11 cellular contexts compared by ENCODE assay signal in the genomic region with DNA sequence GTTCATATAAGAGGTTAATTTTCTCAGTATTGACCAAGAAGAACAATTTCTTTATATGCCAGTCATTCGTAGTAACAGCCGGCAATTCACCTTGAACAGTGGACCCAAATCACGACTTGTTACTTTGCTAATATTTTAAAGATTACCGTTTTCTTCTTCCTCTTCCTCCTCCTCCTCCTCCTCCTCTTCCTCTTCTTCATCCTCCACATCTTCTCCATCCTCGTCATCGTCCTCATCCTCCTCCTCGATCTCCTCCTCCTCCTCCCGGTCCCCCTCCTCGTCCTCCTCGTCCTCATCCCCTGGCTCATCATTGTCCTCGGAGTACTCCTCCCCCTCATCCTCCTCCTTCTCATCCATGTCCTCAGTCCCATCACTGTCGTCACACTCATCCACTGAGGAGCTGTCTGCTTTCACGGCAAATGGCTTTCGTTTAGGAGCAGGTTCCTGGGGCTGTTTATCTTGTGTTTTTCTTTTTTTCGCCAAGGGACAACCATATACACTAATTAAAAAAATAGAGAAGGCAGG.
"Had no signal": no experiment of that assay in that cellular context is flagged by ENCODE, and none has a peak within 500 bp of the region (broad histone marks: within the 10 kb centered on the region; RNA-seq: fewer than 3 reads in every experiment).

No MANE protein-coding gene starts in this region.

- H3K4me3 ChIP-seq: GM23248, GM23338, HAP-1 had no signal

- H3K9ac ChIP-seq: GM23248 had no signal

- FAIRE-seq: H1, H54 had no signal

- H3K27ac ChIP-seq: GM23248 had no signal

- DNase-seq: GM23248, GOT3, H7, H9, HCEC 1CT, HFFc6 had no signal

- H3K36me3 ChIP-seq: HAP-1 had no signal

- H3K9me3 ChIP-seq: HAP-1 had no signal

- H3K4me2 ChIP-seq: GM23338 had no signal

- H3K4me1 ChIP-seq: HAP-1 had no signal

- H2AFZ ChIP-seq: GM23248, GM23338 had no signal

- ATAC-seq: GM23338, HCT116 had no signal
